In the genomic region with DNA sequence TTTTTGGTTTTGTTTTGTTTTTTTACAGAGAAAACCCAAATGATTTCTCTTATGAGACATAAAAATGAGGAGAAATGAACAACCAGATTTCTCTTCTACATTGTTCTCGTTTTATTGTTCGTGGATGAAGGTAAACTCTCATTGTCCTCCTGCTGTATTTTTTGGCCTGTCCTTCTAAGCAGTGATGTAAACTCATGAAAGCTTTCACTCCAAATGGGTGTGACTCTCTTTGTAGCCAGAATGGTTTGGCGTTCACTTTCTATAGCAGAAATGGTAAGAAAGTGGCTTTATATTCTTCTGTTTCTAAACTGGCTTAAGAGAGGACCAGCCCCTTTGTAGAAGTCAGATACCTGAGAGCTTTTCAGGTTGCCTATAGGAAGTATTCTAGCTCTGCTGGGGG, we compare ENCODE assay signal across 14 cellular contexts. TPM values are rescaled to one million over a fixed set of nuclear protein-coding genes. Genes with fewer than 3 reads are reported as not detected.
DNase-seq lines count a peak whose midpoint lies in the region; ATAC-seq and TF ChIP-seq lines count a peak whose summit lies in the region.
"Had no signal": no experiment of that assay in that cellular context is flagged by ENCODE, and none has a peak within 500 bp of the region (broad histone marks: within the 10 kb centered on the region; RNA-seq: fewer than 3 reads in every experiment).

No MANE protein-coding gene starts in this region.

- no peaks in the 10 kb centered on the region for H3K79me1 ChIP-seq in mesendoderm (ENCODE audit: low read length)

- WGBS in esophagus squamous epithelium, 2 donors, result 17 to 27% methylated on average over 3 of the region's 3 CpGs
- WGBS in mesendoderm (ENCODE audit: extremely low coverage, insufficient coverage, low lambda C conversion rate), result no CpG with 5 or more reads among the region's 3 CpGs

- intact Hi-C loops in esophagus squamous epithelium (cut with DNase I), result no loop called here

- no peak overlapping the region for H3K4ac ChIP-seq in mesendoderm (ENCODE audit: low read depth, low read length)

- no peak overlapping the region for H3K56ac ChIP-seq in mesendoderm (ENCODE audit: low read length)

- H3K79me2 ChIP-seq in parathyroid adenoma (no peaks in the 10 kb centered on the region), mesendoderm (ENCODE audit: control insufficient read depth, insufficient read depth, low read length) (no peaks in the 10 kb centered on the region)

- H3K23ac ChIP-seq in mesendoderm (ENCODE audit: low read length), result no peak overlapping the region

- H3K4me2 ChIP-seq in parathyroid adenoma (ENCODE audit: low read length), result no peak overlapping the region
- H3K4me2 ChIP-seq in mesendoderm (ENCODE audit: low read length), result no peak overlapping the region

- no peak overlapping the region for H2AK5ac ChIP-seq in mesendoderm (ENCODE audit: low read length)

- ATAC-seq in GM21390 (IDR thresholded peaks at IDR 0.05; ENCODE audit: unreplicated experiment) (no peak), GM21529 (IDR thresholded peaks at IDR 0.05; ENCODE audit: unreplicated experiment) (no peak)
- ATAC-seq: activated naive CD8-positive, alpha-beta T cell treated with anti-CD3 and anti-CD28 coated beads, Interleukin-2, amount 50 U/mL, for 24 hours; left colon had no signal

- H3K4me1 ChIP-seq in SJSA1 (replicated peaks) (peaks cover 33% of the 10 kb centered on the region), esophagus squamous epithelium (peaks cover 17 to 41% (median 24%) of the 10 kb centered on the region in 3 donors), parathyroid adenoma (peaks cover 6% of the 10 kb centered on the region), mesendoderm (ENCODE audit: control insufficient read depth, low read depth, low read length) (no peaks in the 10 kb centered on the region)

- no peak overlapping the region for H2BK15ac ChIP-seq in mesendoderm (replicated peaks; ENCODE audit: low read depth)

- H3K27me3 ChIP-seq in SJSA1 (replicated peaks) (no peaks in the 10 kb centered on the region), esophagus squamous epithelium (no peaks in the 10 kb centered on the region), parathyroid adenoma (ENCODE audit: control insufficient read depth, insufficient read depth, low read length) (no peaks in the 10 kb centered on the region), mesendoderm (ENCODE audit: insufficient read depth, low read length, poor library complexity) (no peaks in the 10 kb centered on the region)

- H4K8ac ChIP-seq in mesendoderm (ENCODE audit: low read depth, low read length), result no peak overlapping the region

- H3K9ac ChIP-seq in parathyroid adenoma (no peak overlapping the region), mesendoderm (ENCODE audit: low read length) (no peak overlapping the region)

- no peak overlapping the region for H2BK120ac ChIP-seq in mesendoderm (ENCODE audit: low read depth, low read length)

- peak overlapping the region; percentile 92 for H3K27ac ChIP-seq in SJSA1
- H3K27ac ChIP-seq in esophagus squamous epithelium, result peak overlapping the region; percentile 72 to 87 (median 80)
- peak overlapping the region; percentile 45 for H3K27ac ChIP-seq in parathyroid adenoma
- H3K27ac ChIP-seq in mesendoderm (ENCODE audit: low read depth, low read length), result no peak overlapping the region

- H3K18ac ChIP-seq in mesendoderm (ENCODE audit: low read length), result no peak overlapping the region

- no peak for TF ChIP-seq POLR2A in esophagus squamous epithelium (IDR thresholded peaks at IDR 0.05)

- no peak overlapping the region for H4K5ac ChIP-seq in mesendoderm (ENCODE audit: low read length)

- no peak overlapping the region for H2BK5ac ChIP-seq in mesendoderm (ENCODE audit: low read length)

- no peak overlapping the region for H2AFZ ChIP-seq in parathyroid adenoma

- no peaks in the 10 kb centered on the region for H3K36me3 ChIP-seq in SJSA1
- no peaks in the 10 kb centered on the region for H3K36me3 ChIP-seq in esophagus squamous epithelium
- no peaks in the 10 kb centered on the region for H3K36me3 ChIP-seq in parathyroid adenoma (ENCODE audit: control insufficient read depth, insufficient read depth, low read length)
- no peaks in the 10 kb centered on the region for H3K36me3 ChIP-seq in mesendoderm (ENCODE audit: control insufficient read depth, insufficient read depth, low read length)

- TF ChIP-seq CTCF in AG10803 (conservative IDR thresholded peaks at IDR 0.05; ENCODE audit: low read length) (no peak), esophagus squamous epithelium (IDR thresholded peaks at IDR 0.05) (no peak), parathyroid adenoma (IDR thresholded peaks at IDR 0.05) (no peak)

- H3K9me3 ChIP-seq in SJSA1 (replicated peaks) (no peaks in the 10 kb centered on the region), esophagus squamous epithelium (no peaks in the 10 kb centered on the region), parathyroid adenoma (ENCODE audit: control insufficient read depth, low read length) (no peaks in the 10 kb centered on the region)

- DNase-seq in AG10803 (ENCODE audit: low read depth), result peak; percentile 54
- peak in 1 of 2 experiments; percentile 26 for DNase-seq in SJSA1 (ENCODE audit: low read depth in 1 of 2, low spot score in 2 of 2)
- no peak for DNase-seq in esophagus squamous epithelium (lab: John Stamatoyannopoulos, UW)
- no peak for DNase-seq in NCI-H748 (lab: John Stamatoyannopoulos, UW; ENCODE audit: unreplicated experiment)
- DNase-seq in mesendoderm, result no peak
- DNase-seq: activated naive CD8-positive, alpha-beta T cell treated with anti-CD3 and anti-CD28 coated beads, Interleukin-2, amount 50 U/mL, for 24 hours; DMS153; dorsolateral prefrontal cortex; glutamatergic neuron; left colon; SIG-M5 had no signal

- no peak overlapping the region for H3K4me3 ChIP-seq in AG10803 (ENCODE audit: low read length)
- no peak overlapping the region for H3K4me3 ChIP-seq in SJSA1
- no peak overlapping the region for H3K4me3 ChIP-seq in esophagus squamous epithelium
- no peak overlapping the region for H3K4me3 ChIP-seq in parathyroid adenoma (ENCODE audit: low read depth, low read length)
- no peak overlapping the region for H3K4me3 ChIP-seq in mesendoderm (ENCODE audit: low read length)
- H3K4me3 ChIP-seq: dorsolateral prefrontal cortex had no signal

RNA-seq across cellular contexts. Expression of gene BMAL1, which starts 15.5 kb away (rescaled TPM):
- 14.3 and 28.2 TPM in 2 replicates for total RNA-seq in SJSA1 (2014; rRNA removed; shearing (Covaris generic))
- total RNA-seq in esophagus squamous epithelium, result 10 to 100 TPM; 21.4 to 39.5 (median 22.3) TPM
- 6.2 TPM for polyA plus RNA-seq in mesendoderm (2013, experiment 1 of 2)
- 5.2 TPM for polyA plus RNA-seq in mesendoderm (2013, experiment 2 of 2)
